In the genomic region with DNA sequence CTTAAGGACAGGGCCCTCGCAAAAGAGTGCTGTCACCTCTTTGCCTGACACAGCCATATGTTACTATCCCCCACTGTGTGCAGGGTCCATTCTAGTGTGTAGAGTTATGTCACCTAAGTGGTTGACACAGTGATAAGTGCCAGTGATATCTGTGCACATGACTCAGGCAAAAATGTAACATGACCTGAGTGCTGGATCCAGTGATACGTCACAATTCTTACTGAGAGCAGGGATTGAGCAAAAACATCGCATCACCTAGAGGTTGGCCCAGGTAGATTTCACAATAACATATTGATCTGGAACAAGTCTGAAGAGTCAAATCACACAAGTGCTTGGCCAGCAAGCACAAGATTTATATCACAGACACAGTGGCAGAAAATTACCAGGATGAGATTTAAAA, we compare ENCODE assay signal across 2 cellular contexts.
DNase-seq lines count a peak whose midpoint lies in the region; ATAC-seq and TF ChIP-seq lines count a peak whose summit lies in the region.
"Not testable (repeated sequence)": the region's sequence is repeated elsewhere in the genome, so short reads cannot be mapped to it uniquely, and the experiment has no call there.

No MANE protein-coding gene starts in this region.

- DNase-seq in body of pancreas; left lobe of liver (ENCODE audit: low spot score): not testable (repeated sequence)

- ATAC-seq in body of pancreas (peak; percentile 88), left lobe of liver (peak; percentile 59)

- H3K4me1 ChIP-seq in body of pancreas = not testable (repeated sequence)

- no CpG with 5 or more reads among the region's 3 CpGs for WGBS in body of pancreas, 2 donors

- not testable (repeated sequence) for H3K27ac ChIP-seq in body of pancreas

- H3K9me3 ChIP-seq in body of pancreas = not testable (repeated sequence)

- H3K36me3 ChIP-seq in body of pancreas (replicated peaks in 1 of 2; ENCODE audit: insufficient read depth in 1 of 2, low read depth in 2 of 2) = not testable (repeated sequence)

- not testable (repeated sequence) for H3K27me3 ChIP-seq in body of pancreas

- not testable (repeated sequence) for TF ChIP-seq CTCF in body of pancreas (IDR thresholded peaks at IDR 0.05)

- not testable (repeated sequence) for TF ChIP-seq POLR2A in body of pancreas (IDR thresholded peaks at IDR 0.05)

- not testable (repeated sequence) for H3K4me3 ChIP-seq in body of pancreas

- intact Hi-C loops in body of pancreas (cut with DNase I) = not testable (repeated sequence)
